In the genomic region with DNA sequence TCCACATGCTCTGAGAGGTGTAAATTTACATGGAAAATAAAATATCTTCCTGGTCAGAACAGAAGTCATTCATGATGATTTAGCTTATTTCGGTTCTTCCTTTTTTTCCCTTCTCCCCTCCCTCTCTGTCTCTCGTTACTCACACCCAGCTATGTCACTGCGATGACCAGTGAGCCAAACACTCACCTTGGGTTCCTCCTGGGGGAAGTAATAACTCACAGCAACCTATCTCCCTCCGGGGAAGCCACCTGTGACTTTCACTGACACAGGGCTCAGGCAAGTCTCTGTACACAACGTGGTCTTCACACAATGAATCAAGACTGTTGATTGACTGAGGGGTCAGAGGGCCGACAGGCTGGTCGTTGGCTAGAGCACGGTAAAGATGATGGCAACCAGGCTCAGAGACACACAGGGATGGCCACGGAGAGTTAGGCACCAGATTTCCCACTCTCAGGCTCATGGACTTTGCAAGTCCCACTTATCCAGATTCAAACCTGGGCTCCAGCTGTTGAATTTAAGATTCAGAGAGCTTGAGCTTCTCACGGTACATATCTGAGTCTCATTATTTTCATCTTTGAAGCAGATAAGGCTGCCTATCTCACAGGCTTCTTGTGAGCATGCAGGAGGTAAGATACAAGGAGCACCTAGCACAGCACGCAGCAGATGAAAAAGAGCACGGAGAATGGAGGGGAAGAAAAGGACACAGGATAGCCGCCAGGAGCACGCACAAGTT, we compare ENCODE assay signal across 21 cellular contexts.
A peak's percentile ranks its signal among the peaks of the same experiment; 100 is the strongest.
DNase-seq lines count a peak whose midpoint lies in the region; ATAC-seq and TF ChIP-seq lines count a peak whose summit lies in the region.
"Had no signal": no experiment of that assay in that cellular context is flagged by ENCODE, and none has a peak within 500 bp of the region (broad histone marks: within the 10 kb centered on the region; RNA-seq: fewer than 3 reads in every experiment).

No MANE protein-coding gene starts in this region.

- H3K36me3 Mint-ChIP-seq in nephron (ENCODE audit: low read depth) = no peaks in the 10 kb centered on the region
- no peaks in the 10 kb centered on the region for H3K36me3 Mint-ChIP-seq in naive thymus-derived CD8-positive, alpha-beta T cell
- H3K36me3 Mint-ChIP-seq: immature natural killer cell had no signal

- H3K4me1 Mint-ChIP-seq in nephron = peaks cover 20% of the 10 kb centered on the region
- no peaks in the 10 kb centered on the region for H3K4me1 Mint-ChIP-seq in naive thymus-derived CD8-positive, alpha-beta T cell
- H3K4me1 Mint-ChIP-seq: activated CD4-positive, alpha-beta T cell treated with anti-CD3 and anti-CD28 coated beads, Interleukin-2, amount 10 ng/mL, durations not matched to agents 7 days and 5 days; immature natural killer cell had no signal

- H4K91ac ChIP-seq in IMR-90 (ENCODE audit: insufficient read depth, low read depth, low read length) = 0 out of 2 replicates have a peak overlapping the region, but pooled peaks have one; percentile 28

- H2BK20ac ChIP-seq in IMR-90 (ENCODE audit: low read depth, low read length) = peak overlapping the region; percentile 42; the same call in 1 of the 2 replicates

- TF ChIP-seq CTCF in IMR-90 (conservative IDR thresholded peaks at IDR 0.05; ENCODE audit: low read depth, low read length) (no peak), SK-N-SH (IDR thresholded peaks at IDR 0.05) (no peak), nephron (IDR thresholded peaks at IDR 0.05; ENCODE audit: unreplicated experiment in 3 of 3) (no peak)

- no peak overlapping the region for H2AK9ac ChIP-seq in IMR-90 (replicated peaks; ENCODE audit: low read depth, low read length, poor library complexity)

- no peaks in the 10 kb centered on the region for H4K20me1 ChIP-seq in GM23248 (ENCODE audit: insufficient read depth)
- H4K20me1 ChIP-seq in IMR-90 (ENCODE audit: insufficient read depth, low read length) = no peaks in the 10 kb centered on the region
- no peaks in the 10 kb centered on the region for H4K20me1 ChIP-seq in SK-N-SH (ENCODE audit: insufficient read depth)

- H3K4me3 Mint-ChIP-seq in nephron = peak overlapping the region; percentile 32 to 43 (median 37)
- no peak overlapping the region for H3K4me3 Mint-ChIP-seq in naive thymus-derived CD8-positive, alpha-beta T cell
- H3K4me3 Mint-ChIP-seq: activated CD4-positive, alpha-beta T cell treated with anti-CD3 and anti-CD28 coated beads, Interleukin-2, amount 10 ng/mL, durations not matched to agents 7 days and 5 days; activated naive CD4-positive, alpha-beta T cell treated with anti-CD3 and anti-CD28 coated beads for 36 hours; CD4-positive, alpha-beta T cell; immature natural killer cell; T-helper 1 cell treated with Interleukin-12 subunit alpha and Interleukin-12 subunit beta and Interleukin-4 antibody, amounts not matched to agents 30 μg/mL and 1 μg/mL, for 36 hours had no signal

- H3K9me3 ChIP-seq in GM23248 (ENCODE audit: low read depth) (no peaks in the 10 kb centered on the region), IMR-90 (ENCODE audit: control insufficient read depth, insufficient read depth, low read length) (no peaks in the 10 kb centered on the region), SK-N-SH (no peaks in the 10 kb centered on the region)
- H3K9me3 ChIP-seq: breast epithelium had no signal

- no peak overlapping the region for H4K5ac ChIP-seq in IMR-90 (ENCODE audit: low read depth, low read length)

- peaks cover 9% of the 10 kb centered on the region for H3K9me3 Mint-ChIP-seq in nephron
- peaks cover 0 to 2% (median 0%) of the 10 kb centered on the region in 9 donors for H3K9me3 Mint-ChIP-seq in naive thymus-derived CD8-positive, alpha-beta T cell
- H3K9me3 Mint-ChIP-seq: activated CD4-positive, alpha-beta T cell treated with anti-CD3 and anti-CD28 coated beads, Interleukin-2, amount 10 ng/mL, durations not matched to agents 7 days and 5 days; activated naive CD4-positive, alpha-beta T cell treated with anti-CD3 and anti-CD28 coated beads for 36 hours; CD4-positive, alpha-beta T cell; immature natural killer cell; T-helper 1 cell treated with Interleukin-12 subunit alpha and Interleukin-12 subunit beta and Interleukin-4 antibody, amounts not matched to agents 30 μg/mL and 1 μg/mL, for 36 hours had no signal

- BruUV-seq in IMR-90 (replicated peaks; lab: Mats Ljungman, UMichigan) = no TSS peak

- H3K9ac ChIP-seq in GM23248 (peak overlapping the region; percentile 30; the same call in 1 of the 2 replicates), IMR-90 (ENCODE audit: low read depth, low read length) (no peak overlapping the region), SK-N-SH (no peak overlapping the region)

- H4K8ac ChIP-seq in IMR-90 (ENCODE audit: low read depth in 2 of 2, low read length in 2 of 2) = no peak overlapping the region; a peak in 1 of 4 replicates

- no peak overlapping the region for H2BK5ac ChIP-seq in IMR-90 (ENCODE audit: low read depth, low read length, poor library complexity, severe bottlenecking)

- no peaks in the 10 kb centered on the region for H3K79me1 ChIP-seq in IMR-90 (ENCODE audit: low read depth in 1 of 2, low read length in 2 of 2)

- no peak overlapping the region for H3K27ac ChIP-seq in GM23248
- H3K27ac ChIP-seq in IMR-90 (ENCODE audit: insufficient read depth, low read length) = no peak overlapping the region
- H3K27ac ChIP-seq in SK-N-SH (ENCODE audit: low read depth in 2 of 2, low read length in 1 of 2) = no peak overlapping the region
- H3K27ac ChIP-seq: breast epithelium, foreskin keratinocyte, left lung, tibial nerve had no signal

- H3K79me2 ChIP-seq in GM23248 (ENCODE audit: insufficient read depth) (no peaks in the 10 kb centered on the region), SK-N-SH (ENCODE audit: insufficient read depth) (no peaks in the 10 kb centered on the region)

- CTCF ChIA-PET in IMR-90 (lab: Yijun Ruan, JAX) = interaction anchor here (0.6 to 1.7 kb wide), 6 partner anchors 11 to 515 kb away, joined by 3 to 6 read pairs (median 4); no protein-coding TSS in a partner anchor
- CTCF ChIA-PET in SK-N-SH (lab: Yijun Ruan, JAX) = interaction anchor here (0.6 to 4.1 kb wide), 15 partner anchors 11 to 393 kb away, joined by 3 to 47 read pairs (median 3); a partner anchor contains a TSS

- peak overlapping the region; percentile 51; the same call in 1 of the 2 replicates for H2BK120ac ChIP-seq in IMR-90 (ENCODE audit: low read depth, low read length)

- H3F3A ChIP-seq in GM23248 (ENCODE audit: insufficient read depth) (peaks cover 19% of the 10 kb centered on the region; the same call in 1 of the 2 replicates), SK-N-SH (replicated peaks; ENCODE audit: insufficient read depth) (peaks cover 5% of the 10 kb centered on the region)

- H2AK5ac ChIP-seq in IMR-90 (ENCODE audit: low read depth, low read length) = no peak overlapping the region

- POLR2A ChIA-PET in IMR-90 (lab: Charles Lee; ENCODE audit: unreplicated experiment) = no interaction called here
- POLR2A ChIA-PET in SK-N-SH (lab: Yijun Ruan, JAX) = no interaction called here
- POLR2A ChIA-PET in naive thymus-derived CD8-positive, alpha-beta T cell (lab: Charles Lee) = no interaction called here

- no peaks in the 10 kb centered on the region for H3K27me3 ChIP-seq in GM23248 (replicated peaks; ENCODE audit: insufficient read depth)
- no peaks in the 10 kb centered on the region for H3K27me3 ChIP-seq in IMR-90 (ENCODE audit: control insufficient read depth, insufficient read depth, low read length)
- no peaks in the 10 kb centered on the region for H3K27me3 ChIP-seq in SK-N-SH (ENCODE audit: insufficient read depth)
- H3K27me3 ChIP-seq: breast epithelium, foreskin keratinocyte, tibial nerve had no signal

- no peak overlapping the region for H3K56ac ChIP-seq in IMR-90 (ENCODE audit: extremely low read depth, insufficient read depth, low read length)

- dilution Hi-C loops in IMR-90 (cut with HindIII; ENCODE audit: low sequenced_read_pairs, unreplicated experiment) = no loop called here

- 34 to 37% methylated on average over 14 of the region's 14 CpGs for WGBS in GM23248 (ENCODE audit: low coverage in 1 of 2, low lambda C conversion rate in 2 of 2, missing lambda C conversion rate in 2 of 2), 2 experiments
- WGBS in IMR-90 (ENCODE audit: extremely low coverage in 2 of 2, insufficient read length in 1 of 2), 2 experiments = 18% methylated on average over 3 of the region's 14 CpGs; no CpG with 5 or more reads in 1 of the 2 experiments
- WGBS in SK-N-SH (ENCODE audit: low lambda C conversion rate) = 78% methylated on average over 14 of the region's 14 CpGs

- TF ChIP-seq POLR2A in IMR-90 (IDR thresholded peaks at IDR 0.05; ENCODE audit: low read depth, low read length) = no peak

- H2AFZ ChIP-seq in GM23248 (peak overlapping the region; percentile 72), IMR-90 (replicated peaks; ENCODE audit: low read length, poor library complexity) (peak overlapping the region; percentile 70), SK-N-SH (ENCODE audit: low read depth) (peak overlapping the region; percentile 11; the same call in 1 of the 2 replicates)

- no peak overlapping the region for H3K18ac ChIP-seq in IMR-90 (ENCODE audit: low read depth, low read length)

- DNase-seq in GM23248 (peak; percentile 13), IMR-90 (no peak), SK-N-SH (no peak), DMS79 treated with DMSO at 0.1 percent for 48 hours (lab: John Stamatoyannopoulos, UW) (no peak)
- DNase-seq in naive thymus-derived CD8-positive, alpha-beta T cell = no peak
- DNase-seq: activated CD4-positive, alpha-beta T cell treated with anti-CD3 and anti-CD28 coated beads, Interleukin-2, amount 10 ng/mL, durations not matched to agents 7 days and 5 days; activated naive CD4-positive, alpha-beta T cell treated with anti-CD3 and anti-CD28 coated beads for 36 hours; activated T-cell treated with anti-CD3 and anti-CD28 coated beads, Interleukin-2, amount 50 U/mL, for 48 hours; CD4-positive, alpha-beta T cell; effector memory CD4-positive, alpha-beta T cell; foreskin keratinocyte; immature natural killer cell; left lung; midbrain; posterior cingulate gyrus had no signal

- no peak overlapping the region for H3K23ac ChIP-seq in IMR-90 (ENCODE audit: low read depth, low read length)

- H3K14ac ChIP-seq in IMR-90 (replicated peaks; ENCODE audit: low read depth, low read length) = no peak overlapping the region; the same call in 1 of the 2 replicates

- H3K4me1 ChIP-seq in GM23248 (ENCODE audit: insufficient read depth) (peaks cover 51% of the 10 kb centered on the region), IMR-90 (ENCODE audit: control insufficient read depth, insufficient read depth, low read length) (no peaks in the 10 kb centered on the region; the same call in 1 of the 2 replicates), SK-N-SH (ENCODE audit: control insufficient read depth in 1 of 2, insufficient read depth in 2 of 2, low read depth in 1 of 2, low read length in 1 of 2) (peaks cover 0 to 3% of the 10 kb centered on the region in 2 experiments; a peak in 2 of 4 replicates)
- H3K4me1 ChIP-seq: breast epithelium, left lung had no signal

- peak overlapping the region; percentile 19; the same call in 1 of the 2 replicates for H3K4ac ChIP-seq in IMR-90 (ENCODE audit: low read depth, low read length)

- peaks cover 4% of the 10 kb centered on the region for H3K27me3 Mint-ChIP-seq in nephron (ENCODE audit: low read depth)
- peaks cover 2 to 21% (median 6%) of the 10 kb centered on the region in 5 donors for H3K27me3 Mint-ChIP-seq in naive thymus-derived CD8-positive, alpha-beta T cell

- H3K27ac Mint-ChIP-seq in nephron = peak overlapping the region; percentile 21 to 75 (median 40)
- no peak overlapping the region for H3K27ac Mint-ChIP-seq in naive thymus-derived CD8-positive, alpha-beta T cell
- H3K27ac Mint-ChIP-seq: activated CD4-positive, alpha-beta T cell treated with anti-CD3 and anti-CD28 coated beads, Interleukin-2, amount 10 ng/mL, durations not matched to agents 7 days and 5 days; activated naive CD4-positive, alpha-beta T cell treated with anti-CD3 and anti-CD28 coated beads for 36 hours; CD4-positive, alpha-beta T cell; immature natural killer cell; T-helper 1 cell treated with Interleukin-12 subunit alpha and Interleukin-12 subunit beta and Interleukin-4 antibody, amounts not matched to agents 30 μg/mL and 1 μg/mL, for 36 hours had no signal

- H3K9me2 ChIP-seq in GM23248 (ENCODE audit: insufficient read depth) (no peaks in the 10 kb centered on the region), SK-N-SH (no peaks in the 10 kb centered on the region)

- TF ChIP-seq EP300 in SK-N-SH (IDR thresholded peaks at IDR 0.05; ENCODE audit: borderline replicate concordance in 1 of 2, low read depth in 1 of 2, low read length in 1 of 2) = no peak

- no peaks in the 10 kb centered on the region for H3K9me1 ChIP-seq in IMR-90 (ENCODE audit: insufficient read depth, low read length)

- no peak for TF ChIP-seq RAD21 in IMR-90 (IDR thresholded peaks at IDR 0.05; ENCODE audit: low read length)
- no peak for TF ChIP-seq RAD21 in SK-N-SH (IDR thresholded peaks at IDR 0.05; ENCODE audit: low read length)

- H2BK15ac ChIP-seq in IMR-90 (ENCODE audit: low read depth, low read length) = 0 out of 3 replicates have a peak overlapping the region, but pooled peaks have one; percentile 25

- peak overlapping the region; percentile 52 for H3K4me2 ChIP-seq in GM23248 (ENCODE audit: unreplicated experiment)
- H3K4me2 ChIP-seq in IMR-90 (ENCODE audit: low read depth, low read length) = no peak overlapping the region
- H3K4me2 ChIP-seq in SK-N-SH = no peak overlapping the region

- intact Hi-C loops in IMR-90 (cut with micrococcal nuclease) = loop anchor here (1.0 kb wide), 1 partner anchor 367 kb away; no protein-coding TSS in a partner anchor

- H3K4me3 ChIP-seq in GM23248 (peak overlapping the region; percentile 44), IMR-90 (ENCODE audit: insufficient read depth, low read depth, low read length) (no peak overlapping the region), SK-N-SH (ENCODE audit: low read depth in 2 of 2, low read length in 1 of 2) (no peak overlapping the region; a peak in 1 of 4 replicates)
- H3K4me3 ChIP-seq: breast epithelium, K562, left lung, tibial nerve had no signal

- H3K36me3 ChIP-seq in GM23248 (ENCODE audit: low read depth) = no peaks in the 10 kb centered on the region
- H3K36me3 ChIP-seq in IMR-90 (ENCODE audit: control insufficient read depth, insufficient read depth, low read length) = no peaks in the 10 kb centered on the region
- H3K36me3 ChIP-seq in SK-N-SH (replicated peaks in 1 of 2; ENCODE audit: control insufficient read depth in 1 of 2, insufficient read depth in 2 of 2, low read length in 1 of 2) = no peaks in the 10 kb centered on the region
- H3K36me3 ChIP-seq: breast epithelium, left lung, tibial nerve had no signal

- ATAC-seq in IMR-90 (ENCODE audit: low read depth) (peak; percentile 49), HG03097 (IDR thresholded peaks at IDR 0.05; ENCODE audit: low FRiP score, unreplicated experiment) (no peak)
- ATAC-seq in naive thymus-derived CD8-positive, alpha-beta T cell = no peak
- ATAC-seq: foreskin keratinocyte had no signal

- in situ Hi-C loops in GM23248 (cut with MboI) = no loop called here
- in situ Hi-C loops in IMR-90 (cut with MboI; ENCODE audit: low sequenced_read_pairs) = no loop called here

Comparison
In these comparisons a context has a peak if more than half of its experiments do, and no peak if none do; other contexts are left out.
1. H2AFZ ChIP-seq: peak in every context shown above with its lines; median percentile 72 in GM23248; 70 in IMR-90; 11 in SK-N-SH.
2. H3K27ac Mint-ChIP-seq: peak in nephron (3 of 3); none in naive thymus-derived CD8-positive, alpha-beta T cell (0 of 10).
3. H3K4me3 Mint-ChIP-seq: peak in nephron (3 of 3); none in naive thymus-derived CD8-positive, alpha-beta T cell (0 of 10).